Comparison of ENCODE assay signal across 23 cellular contexts in the genomic region with DNA sequence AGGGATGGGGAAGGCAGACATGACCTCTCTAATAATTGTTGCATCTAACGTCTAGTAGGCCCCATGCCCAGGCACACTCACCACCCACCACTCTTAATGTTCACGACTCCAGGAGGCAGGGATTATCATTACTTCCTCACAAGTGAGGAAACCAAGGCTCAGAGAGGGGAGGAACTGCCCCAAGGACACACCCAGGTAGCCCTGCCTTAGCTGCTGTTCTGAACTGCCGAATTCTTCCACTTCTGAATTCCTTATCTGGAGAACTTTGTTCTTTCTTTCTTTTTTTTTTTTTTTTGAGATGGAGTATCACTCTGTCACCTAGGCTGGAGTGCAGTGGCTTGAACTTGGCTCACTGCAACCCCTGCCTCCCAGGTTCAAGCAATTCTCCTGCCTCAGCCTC. TPM values are rescaled to one million over a fixed set of nuclear protein-coding genes. Genes with fewer than 3 reads are reported as not detected.
DNase-seq lines count a peak whose midpoint lies in the region; ATAC-seq and TF ChIP-seq lines count a peak whose summit lies in the region.
"Had no signal": no experiment of that assay in that cellular context is flagged by ENCODE, and none has a peak within 500 bp of the region (broad histone marks: within the 10 kb centered on the region; RNA-seq: fewer than 3 reads in every experiment).

No MANE protein-coding gene starts in this region.

- H3K27me3 ChIP-seq in Peyer's patch (no peaks in the 10 kb centered on the region), muscle layer of duodenum (ENCODE audit: low read depth, low read length) (no peaks in the 10 kb centered on the region), upper lobe of right lung (no peaks in the 10 kb centered on the region), A673 (replicated peaks; ENCODE audit: insufficient read depth, low read depth, low read length, poor library complexity) (no peaks in the 10 kb centered on the region)
- H3K27me3 ChIP-seq: BE2C had no signal

- no peak overlapping the region for H3K4me3 ChIP-seq in Peyer's patch
- no peak overlapping the region for H3K4me3 ChIP-seq in muscle layer of duodenum (ENCODE audit: low read depth in 1 of 2, low read length in 2 of 2)
- no peak overlapping the region for H3K4me3 ChIP-seq in upper lobe of right lung
- H3K4me3 ChIP-seq in A673 (ENCODE audit: low read depth, low read length, poor library complexity, severe bottlenecking) = no peak overlapping the region
- H3K4me3 ChIP-seq: A549, K562 had no signal

- H3K36me3 ChIP-seq in Peyer's patch = peaks cover 0 to 64% (median 0%) of the 10 kb centered on the region in 3 donors
- H3K36me3 ChIP-seq in muscle layer of duodenum (ENCODE audit: control insufficient read depth in 1 of 2, insufficient read depth in 2 of 2, low read length in 2 of 2) = peaks cover 0 to 11% of the 10 kb centered on the region in 2 donors
- peaks cover 5% of the 10 kb centered on the region for H3K36me3 ChIP-seq in upper lobe of right lung
- no peaks in the 10 kb centered on the region for H3K36me3 ChIP-seq in A673 (ENCODE audit: insufficient read depth, low read length, poor library complexity, severe bottlenecking)
- H3K36me3 ChIP-seq: BE2C had no signal

- H3K4me1 ChIP-seq in Peyer's patch = peaks cover 0 to 39% (median 9%) of the 10 kb centered on the region in 4 donors
- H3K4me1 ChIP-seq in muscle layer of duodenum (ENCODE audit: control insufficient read depth in 1 of 2, insufficient read depth in 2 of 2, low read length in 2 of 2) = peaks cover 0 to 4% of the 10 kb centered on the region in 2 donors
- peaks cover 13% of the 10 kb centered on the region for H3K4me1 ChIP-seq in upper lobe of right lung
- H3K4me1 ChIP-seq in A673 (ENCODE audit: insufficient read depth, low read length, poor library complexity, severe bottlenecking) = no peaks in the 10 kb centered on the region

- H3K9me3 ChIP-seq in Peyer's patch (no peaks in the 10 kb centered on the region), muscle layer of duodenum (ENCODE audit: control insufficient read depth in 1 of 2, low read length in 2 of 2) (no peaks in the 10 kb centered on the region), upper lobe of right lung (no peaks in the 10 kb centered on the region), A673 (ENCODE audit: low read depth, low read length, poor library complexity, severe bottlenecking) (no peaks in the 10 kb centered on the region)
- H3K9me3 ChIP-seq: A549, BE2C had no signal

- POLR2A ChIA-PET in A673 (lab: Charles Lee; ENCODE audit: low non-redundant PET) = no interaction called here

- no peak for TF ChIP-seq CTCF in Peyer's patch (IDR thresholded peaks at IDR 0.05)
- no peak for TF ChIP-seq CTCF in upper lobe of right lung (IDR thresholded peaks at IDR 0.05)
- no peak for TF ChIP-seq CTCF in A673 (conservative IDR thresholded peaks at IDR 0.05; ENCODE audit: low read depth, low read length)

- peak; percentile 64 for ATAC-seq in left colon
- peak; percentile 41 for ATAC-seq in upper lobe of right lung
- ATAC-seq: A549, K562, SK-N-SH treated with all-trans-retinoic acid at 6 μM for 48 hours had no signal

- H3K27ac ChIP-seq in Peyer's patch (peak overlapping the region in 3 of 4 donors; percentile 62 to 84 (median 83)), muscle layer of duodenum (ENCODE audit: low read length) (peak overlapping the region; percentile 65), upper lobe of right lung (no peak overlapping the region), A673 (ENCODE audit: low read depth, low read length, poor library complexity, severe bottlenecking) (no peak overlapping the region)

- intact Hi-C loops in left colon (cut with DNase I, micrococcal nuclease) = no loop called here
- intact Hi-C loops in upper lobe of right lung (cut with DNase I) = no loop called here
- intact Hi-C loops in A673 (cut with micrococcal nuclease; ENCODE audit: unreplicated experiment) = no loop called here

- DNase-seq in Peyer's patch (peak in 1 of 3 donors; percentile 70), left colon (peak in 1 of 2 donors; percentile 71), upper lobe of right lung (no peak), hippocampal formation (lab: John Stamatoyannopoulos, UW) (no peak), C1 segment of cervical spinal cord (lab: John Stamatoyannopoulos, UW) (no peak), A673 (ENCODE audit: low spot score) (no peak)
- DNase-seq: BE2C; CD4-positive, alpha-beta T cell; COR-L47; DMS 273 treated with DMSO at 0.1 percent for 48 hours; DMS79 treated with DMSO at 0.1 percent for 48 hours; NCI-H1092 treated with DMSO at 0.1 percent for 48 hours; NCI-H1436 treated with DMSO at 0.1 percent for 48 hours; NCI-H1930; NCI-H2227 treated with DMSO at 0.1 percent for 48 hours; NCI-H510A treated with DMSO at 0.1 percent for 48 hours; NCI-H748 treated with DMSO at 0.1 percent for 48 hours; SIG-M5 had no signal

- no TSS peak for BruUV-seq in A673 (replicated peaks; lab: Mats Ljungman, UMichigan)

- no peak for TF ChIP-seq POLR2A in Peyer's patch (IDR thresholded peaks at IDR 0.05)

- CTCF ChIA-PET in A673 (lab: Charles Lee) = no interaction called here

RNA-seq across cellular contexts. Expression of a gene that starts 16.7 kb away (rescaled TPM):
- 100 to 1,000 TPM in 3 of 4 donors, 10 to 100 TPM in 1; 44.6 to 297 (median 208) TPM for total RNA-seq in Peyer's patch
- total RNA-seq in left colon = 10 to 100 TPM; 65.9 to 71.5 TPM
- total RNA-seq in upper lobe of right lung = 204 TPM
- 1.0 and 1.1 TPM in 2 replicates for total RNA-seq in A673 (2021)
- total RNA-seq: CD4-positive, alpha-beta T cell; H4 had no signal

Comparison
In these comparisons a context has a peak if more than half of its experiments do, and no peak if none do; other contexts are left out.
1. H3K27ac ChIP-seq: peak in Peyer's patch (3 of 4) and muscle layer of duodenum (single experiment); none in upper lobe of right lung (single experiment) and A673 (single experiment).
2. RNA of a gene that starts 16.7 kb away (total RNA-seq): 44.6 to 297 TPM in Peyer's patch, 204 TPM in upper lobe of right lung (single experiment) and 65.9 to 71.5 TPM in left colon; 1.0 to 1.1 TPM in A673; every median in the first group is over 10 times any median in the second.